16 cellular contexts compared by ENCODE assay signal in the genomic region with DNA sequence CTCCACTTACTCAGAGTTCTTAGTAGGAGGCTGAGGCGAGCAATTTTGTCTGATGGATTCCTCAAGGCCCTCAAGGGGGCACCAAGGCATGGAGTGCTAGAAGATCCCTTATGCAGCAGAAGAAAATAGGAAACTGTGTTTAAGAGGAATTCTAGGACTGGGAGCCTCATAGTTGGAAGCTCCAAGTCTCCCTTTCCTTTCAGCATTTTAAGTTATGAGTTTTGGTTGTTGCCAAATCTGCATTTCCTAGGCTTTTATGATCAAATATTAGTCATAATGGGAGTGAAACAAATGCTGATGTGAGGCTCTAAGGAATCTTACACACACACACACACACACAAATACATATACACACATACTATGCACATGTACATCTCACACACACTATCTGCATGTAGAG.
"Had no signal": no experiment of that assay in that cellular context is flagged by ENCODE, and none has a peak within 500 bp of the region (broad histone marks: within the 10 kb centered on the region; RNA-seq: fewer than 3 reads in every experiment).

No MANE protein-coding gene starts in this region.

- H3K36me3 ChIP-seq: left ventricle myocardium inferior, sigmoid colon, uterus had no signal

- H3K4me3 ChIP-seq: left ventricle myocardium inferior, sigmoid colon, uterus had no signal

- DNase-seq: activated CD4-positive, alpha-beta memory T cell treated with anti-CD3 and anti-CD28 coated beads for 36 hours; activated naive CD8-positive, alpha-beta T cell treated with anti-CD3 and anti-CD28 coated beads, Interleukin-2, amount 10 ng/mL, durations not matched to agents 7 days and 5 days; activated T-cell treated with anti-CD3 and anti-CD28 coated beads, Interleukin-2, amount 50 U/mL, for 48 hours; aorta; cortex of kidney; effector memory CD4-positive, alpha-beta T cell; foreskin melanocyte; kidney; left ventricle myocardium inferior; mesenchymal stem cell; nephron progenitor cell; sigmoid colon; stimulated activated CD4-positive, alpha-beta T cell treated with anti-CD3 and anti-CD28 coated beads, Interleukin-2, amount 100 ng/mL, for 48 hours; stimulated activated naive CD8-positive, alpha-beta T cell treated with anti-CD3 and anti-CD28 coated beads, Interleukin-15, amount 100 ng/mL, for 72 hours; SW 1271; uterus had no signal

- H3K27me3 ChIP-seq: sigmoid colon, uterus had no signal

- H3K4me1 ChIP-seq: left ventricle myocardium inferior, sigmoid colon, uterus had no signal

- H3K9me3 ChIP-seq: left ventricle myocardium inferior, sigmoid colon, uterus had no signal

- H3K27ac ChIP-seq: left ventricle myocardium inferior, sigmoid colon, uterus had no signal
